Comparison of ENCODE assay signal across 22 cellular contexts in genomic region chr14:46401066-46401465, GRCh38.
"Had no signal": no experiment of that assay in that cellular context is flagged by ENCODE, and none has a peak within 500 bp of the region (broad histone marks: within the 10 kb centered on the region; RNA-seq: fewer than 3 reads in every experiment).

No MANE protein-coding gene starts in this region.

- H3K27ac Mint-ChIP-seq: T-cell had no signal

- H3K4me1 Mint-ChIP-seq: T-cell had no signal

- DNase-seq: IMR-90, Karpas-422, KG1, MM.1S, NCI-H1105 treated with DMSO at 0.1 percent for 48 hours, NCI-H1417 treated with DMSO at 0.1 percent for 48 hours, NCI-H187, NCI-H2029, NCI-H2081 treated with DMSO at 0.1 percent for 48 hours, NCI-H2171, NCI-H226, NCI-H446, NCI-H510A, NCI-H524 treated with DMSO at 0.1 percent for 48 hours, NCI-H69, NCI-H774, PC-3, SHP77, SK-N-SH, SW 1271, T-cell had no signal

- H3K9ac ChIP-seq: SK-N-SH had no signal

- H3K4me2 ChIP-seq: SK-N-SH had no signal

- H3K36me3 Mint-ChIP-seq: T-cell had no signal

- H3K27me3 Mint-ChIP-seq: T-cell had no signal

- H3K9me3 ChIP-seq: SK-N-SH had no signal

- H3K27ac ChIP-seq: RWPE1 had no signal

- H3K4me3 Mint-ChIP-seq: T-cell had no signal
